Comparison of ENCODE assay signal across 1 cellular context in genomic region chr14:73748858-73749357, GRCh38.
A peak's percentile ranks its signal among the peaks of the same experiment; 100 is the strongest.
TF ChIP-seq lines count a peak whose summit lies in the region.

No MANE protein-coding gene starts in this region.

TF ChIP-seq in GM12878, 131 proteins besides CTCF, POLR2A, EP300 and RAD21 (continued from another document):
- TF ChIP-seq, protein P1, sequence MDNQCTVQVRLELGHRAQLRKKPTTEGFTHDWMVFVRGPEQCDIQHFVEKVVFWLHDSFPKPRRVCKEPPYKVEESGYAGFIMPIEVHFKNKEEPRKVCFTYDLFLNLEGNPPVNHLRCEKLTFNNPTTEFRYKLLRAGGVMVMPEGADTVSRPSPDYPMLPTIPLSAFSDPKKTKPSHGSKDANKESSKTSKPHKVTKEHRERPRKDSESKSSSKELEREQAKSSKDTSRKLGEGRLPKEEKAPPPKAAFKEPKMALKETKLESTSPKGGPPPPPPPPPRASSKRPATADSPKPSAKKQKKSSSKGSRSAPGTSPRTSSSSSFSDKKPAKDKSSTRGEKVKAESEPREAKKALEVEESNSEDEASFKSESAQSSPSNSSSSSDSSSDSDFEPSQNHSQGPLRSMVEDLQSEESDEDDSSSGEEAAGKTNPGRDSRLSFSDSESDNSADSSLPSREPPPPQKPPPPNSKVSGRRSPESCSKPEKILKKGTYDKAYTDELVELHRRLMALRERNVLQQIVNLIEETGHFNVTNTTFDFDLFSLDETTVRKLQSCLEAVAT (IDR thresholded peaks at IDR 0.05): peak; percentile 73; the same call in 1 of the 2 replicates
